2 cellular contexts compared by ENCODE assay signal in genomic region chr6:167426074-167426473, GRCh38.
TF ChIP-seq lines count a peak whose summit lies in the region.

No MANE protein-coding gene starts in this region.

TF ChIP-seq in HepG2, 621 proteins besides CTCF, POLR2A, EP300 and RAD21 (continues in another document):
- no peak for TF ChIP-seq ZSCAN22 (CRISPR knock-in tag; IDR thresholded peaks at IDR 0.05)
- TF ChIP-seq PTBP1 (IDR thresholded peaks at IDR 0.05; ENCODE audit: low read depth, low read length, poor library complexity, severe bottlenecking) = no peak
- no peak for TF ChIP-seq RFXAP (CRISPR knock-in tag; IDR thresholded peaks at IDR 0.05; ENCODE audit: borderline replicate concordance)
- TF ChIP-seq ZNF687 (CRISPR knock-in tag; IDR thresholded peaks at IDR 0.05) = no peak
- no peak for TF ChIP-seq MBNL3 (CRISPR knock-in tag; conservative IDR thresholded peaks at IDR 0.05)
- TF ChIP-seq ZNF335 (CRISPR knock-in tag; IDR thresholded peaks at IDR 0.05) = no peak
- no peak for TF ChIP-seq HMGXB3 (CRISPR knock-in tag; IDR thresholded peaks at IDR 0.05; ENCODE audit: borderline replicate concordance)
- no peak for TF ChIP-seq ZNF142 (CRISPR knock-in tag; IDR thresholded peaks at IDR 0.05)

TF ChIP-seq in H1, 55 proteins besides CTCF, POLR2A, EP300 and RAD21:
- TF ChIP-seq YY1 (IDR thresholded peaks at IDR 0.05; ENCODE audit: low read depth, low read length) (no peak), USF2 (IDR thresholded peaks at IDR 0.05; ENCODE audit: low read length) (no peak), TAF1 (IDR thresholded peaks at IDR 0.05; ENCODE audit: low read depth, low read length) (no peak), JUND (IDR thresholded peaks at IDR 0.05; ENCODE audit: low read length) (no peak), ZNF274 (IDR thresholded peaks at IDR 0.05; ENCODE audit: borderline replicate concordance, extremely low read depth, low read length) (no peak), KDM4A (IDR thresholded peaks at IDR 0.05; ENCODE audit: low read depth, low read length, severe bottlenecking) (no peak), CREB1 (IDR thresholded peaks at IDR 0.05) (no peak), CHD7 (IDR thresholded peaks at IDR 0.05; ENCODE audit: insufficient replicate concordance, low read length) (no peak)
